In genomic region chr17:3669548-3669947, GRCh38 we compare ENCODE assay signal across 7 cellular contexts. TPM values are rescaled to one million over a fixed set of nuclear protein-coding genes. Genes with fewer than 3 reads are reported as not detected.
DNase-seq lines count a peak whose midpoint lies in the region; ATAC-seq and TF ChIP-seq lines count a peak whose summit lies in the region.

No MANE protein-coding gene starts in this region.

- peak overlapping the region; percentile 92 for H3K27ac Mint-ChIP-seq in activated B cell treated with CpG ODN at 0.5 μM for 24 hours
- H3K27ac Mint-ChIP-seq in stimulated activated effector memory CD8-positive, alpha-beta T cell treated with anti-CD3 and anti-CD28 coated beads, Interleukin-12 subunit alpha, Interleukin-12 subunit beta, amount 100 ng/mL, for 72 hours = peak overlapping the region; percentile 95

- peaks cover 7% of the 10 kb centered on the region; the same call in 1 of the 2 replicates for H3K4me1 ChIP-seq in HAP-1
- H3K4me1 ChIP-seq in iPS-15b (ENCODE audit: control insufficient read depth, insufficient read depth, low read length) = peaks cover 2% of the 10 kb centered on the region

- H3K4me3 ChIP-seq in HAP-1 = peak overlapping the region; percentile 100
- H3K4me3 ChIP-seq in iPS-15b (ENCODE audit: low read depth, low read length) = peak overlapping the region; percentile 82

- H3K9ac ChIP-seq in iPS-15b (ENCODE audit: low read depth, low read length) = peak overlapping the region; percentile 92

- no peak for ATAC-seq in activated B cell treated with CpG ODN at 0.5 μM for 24 hours (ENCODE audit: low read depth)
- no peak for ATAC-seq in stimulated activated effector memory CD8-positive, alpha-beta T cell treated with anti-CD3 and anti-CD28 coated beads, Interleukin-12 subunit alpha, Interleukin-12 subunit beta, amount 100 ng/mL, for 72 hours

- POLR2A ChIA-PET in activated B cell treated with CpG ODN at 0.5 μM for 24 hours (lab: Charles Lee) = interaction anchor here (0.8 to 4.3 kb wide), 8 partner anchors 8 to 296 kb away, joined by 3 to 22 read pairs (median 4); partner anchors contain the start of genes CTNS, NCBP3 and SHPK

- peaks cover 21% of the 10 kb centered on the region for H3K4me1 Mint-ChIP-seq in activated B cell treated with CpG ODN at 0.5 μM for 24 hours
- H3K4me1 Mint-ChIP-seq in stimulated activated effector memory CD8-positive, alpha-beta T cell treated with anti-CD3 and anti-CD28 coated beads, Interleukin-12 subunit alpha, Interleukin-12 subunit beta, amount 100 ng/mL, for 72 hours = peaks cover 29% of the 10 kb centered on the region

- in situ Hi-C loops in HAP-1 (cut with MboI; ENCODE audit: low sequenced_read_pairs) = no loop called here

- H3K36me3 ChIP-seq in HAP-1 (replicated peaks) (peaks cover 11% of the 10 kb centered on the region), iPS-15b (ENCODE audit: control insufficient read depth, insufficient read depth, low read length) (peaks cover 2% of the 10 kb centered on the region)

- peaks cover 35% of the 10 kb centered on the region for H3K36me3 Mint-ChIP-seq in activated B cell treated with CpG ODN at 0.5 μM for 24 hours (ENCODE audit: low read depth)
- peaks cover 62% of the 10 kb centered on the region for H3K36me3 Mint-ChIP-seq in stimulated activated effector memory CD8-positive, alpha-beta T cell treated with anti-CD3 and anti-CD28 coated beads, Interleukin-12 subunit alpha, Interleukin-12 subunit beta, amount 100 ng/mL, for 72 hours

- H3K9me3 ChIP-seq in HAP-1 (no peaks in the 10 kb centered on the region), iPS-15b (ENCODE audit: control insufficient read depth, insufficient read depth, low read length) (no peaks in the 10 kb centered on the region)

- TF ChIP-seq CTCF in activated B cell treated with CpG ODN at 0.5 μM for 24 hours (IDR thresholded peaks at IDR 0.05) = no peak

- no peaks in the 10 kb centered on the region for H3K9me3 Mint-ChIP-seq in activated B cell treated with CpG ODN at 0.5 μM for 24 hours
- H3K9me3 Mint-ChIP-seq in stimulated activated effector memory CD8-positive, alpha-beta T cell treated with anti-CD3 and anti-CD28 coated beads, Interleukin-12 subunit alpha, Interleukin-12 subunit beta, amount 100 ng/mL, for 72 hours = no peaks in the 10 kb centered on the region

- no peaks in the 10 kb centered on the region for H3K27me3 Mint-ChIP-seq in activated B cell treated with CpG ODN at 0.5 μM for 24 hours

- DNase-seq in HAP-1 (ENCODE audit: low spot score in 2 of 2) (no peak), activated B cell treated with CpG ODN at 0.5 μM for 24 hours (no peak), cerebellum (ENCODE audit: low spot score) (no peak)
- no peak for DNase-seq in stimulated activated effector memory CD8-positive, alpha-beta T cell treated with anti-CD3 and anti-CD28 coated beads, Interleukin-12 subunit alpha, Interleukin-12 subunit beta, amount 100 ng/mL, for 72 hours (ENCODE audit: low spot score in 2 of 2)
- no peak for DNase-seq in central memory CD4-positive, alpha-beta T cell
- no peak for DNase-seq in activated CD4-positive, alpha-beta T cell treated with anti-CD3 and anti-CD28 coated beads, Interleukin-2, amount 50 U/mL, for 48 hours

- intact Hi-C loops in activated B cell treated with CpG ODN at 0.5 μM for 24 hours (cut with micrococcal nuclease) = no loop called here

- CTCF ChIA-PET in activated B cell treated with CpG ODN at 0.5 μM for 24 hours (lab: Charles Lee) = interaction anchor here (0.9 kb wide), 1 partner anchor 22 kb away, joined by 3 read pairs; no protein-coding TSS in a partner anchor

- peak overlapping the region; percentile 95 for H3K4me3 Mint-ChIP-seq in activated B cell treated with CpG ODN at 0.5 μM for 24 hours
- peak overlapping the region; percentile 93 for H3K4me3 Mint-ChIP-seq in stimulated activated effector memory CD8-positive, alpha-beta T cell treated with anti-CD3 and anti-CD28 coated beads, Interleukin-12 subunit alpha, Interleukin-12 subunit beta, amount 100 ng/mL, for 72 hours

- H3K27me3 ChIP-seq in HAP-1 (ENCODE audit: low read depth) = no peaks in the 10 kb centered on the region
- no peaks in the 10 kb centered on the region for H3K27me3 ChIP-seq in iPS-15b (ENCODE audit: control insufficient read depth, insufficient read depth, low read length)

RNA-seq across cellular contexts. Expression of gene EMC6, which starts 0.9 kb away (rescaled TPM):
- total RNA-seq in activated B cell treated with CpG ODN at 0.5 μM for 24 hours (33.8 and 38.0 TPM in 2 replicates), cerebellum (10.0 TPM)

RNA-seq across cellular contexts. Expression of gene TAX1BP3, which starts 1.2 kb away (rescaled TPM):
- total RNA-seq in activated B cell treated with CpG ODN at 0.5 μM for 24 hours (15.1 and 16.4 TPM in 2 replicates), cerebellum (17.6 TPM)

RNA-seq across cellular contexts. Expression of gene P2RX5, which starts 26.4 kb away (rescaled TPM):
- total RNA-seq in activated B cell treated with CpG ODN at 0.5 μM for 24 hours (295 and 349 TPM in 2 replicates), cerebellum (3.5 TPM)

RNA-seq across cellular contexts. Expression of gene CTNS, which starts 33.0 kb away (rescaled TPM):
- total RNA-seq in activated B cell treated with CpG ODN at 0.5 μM for 24 hours (12.8 and 13.5 TPM in 2 replicates), cerebellum (8.0 TPM)

RNA-seq across cellular contexts. Expression of gene SHPK, which starts 33.5 kb away (rescaled TPM):
- total RNA-seq in activated B cell treated with CpG ODN at 0.5 μM for 24 hours (8.1 and 9.5 TPM in 2 replicates), cerebellum (15.8 TPM)

Comparison
In these comparisons a context has a peak if more than half of its experiments do, and no peak if none do; other contexts are left out.
1. RNA of gene P2RX5, which starts 26.4 kb away (total RNA-seq): 295 to 349 TPM in activated B cell treated with CpG ODN at 0.5 μM for 24 hours; 3.5 TPM in cerebellum (single experiment); every median in the first group is over 10 times any median in the second.